In genomic region chr4:101218346-101218745, GRCh38 we compare ENCODE assay signal across 17 cellular contexts.
"Had no signal": no experiment of that assay in that cellular context is flagged by ENCODE, and none has a peak within 500 bp of the region (broad histone marks: within the 10 kb centered on the region; RNA-seq: fewer than 3 reads in every experiment).

No MANE protein-coding gene starts in this region.

- H3K9ac ChIP-seq: SK-N-SH had no signal

- H3K36me3 Mint-ChIP-seq: stimulated activated memory B cell treated with anti-CD40 and anti-IgM and Interleukin-4, amounts not matched to agents 10 μg/mL and 1 μg/mL and 100 μg/mL, for 72 hours had no signal

- H3K27ac ChIP-seq: body of pancreas, right atrium auricular region, spleen had no signal

- H3K4me1 Mint-ChIP-seq: nephron progenitor cell had no signal

- H3K9me3 Mint-ChIP-seq: activated B cell treated with CpG ODN at 0.5 μM for 24 hours; central memory CD8-positive, alpha-beta T cell; nephron progenitor cell; stimulated activated memory B cell treated with anti-CD40 and anti-IgM and Interleukin-4, amounts not matched to agents 10 μg/mL and 1 μg/mL and 100 μg/mL, for 72 hours had no signal

- ATAC-seq: body of pancreas; left lobe of liver; stimulated activated memory B cell treated with anti-CD40 and anti-IgM and Interleukin-4, amounts not matched to agents 10 μg/mL and 1 μg/mL and 100 μg/mL, for 72 hours had no signal

- DNase-seq: activated B cell treated with CpG ODN at 0.5 μM for 24 hours; activated CD4-positive, alpha-beta T cell treated with anti-CD3 and anti-CD28 coated beads, Interleukin-2, amount 50 U/mL, for 1 hour; activated naive CD4-positive, alpha-beta T cell treated with anti-CD3 and anti-CD28 coated beads, Interleukin-2, amount 50 U/mL, for 16 hours; activated T-cell treated with anti-CD3 and anti-CD28 coated beads for 4 hours; body of pancreas; foreskin melanocyte; head of caudate nucleus; nephron progenitor cell; SK-N-SH; spleen; stimulated activated CD4-positive, alpha-beta T cell treated with anti-CD3 and anti-CD28 coated beads, Interleukin-1b, Interleukin-23, amount 100 ng/mL, for 48 hours; T-helper 1 cell had no signal

- H3K36me3 ChIP-seq: right atrium auricular region, spleen, tibial nerve had no signal

- H3K27me3 Mint-ChIP-seq: activated B cell treated with CpG ODN at 0.5 μM for 24 hours; central memory CD8-positive, alpha-beta T cell; stimulated activated memory B cell treated with anti-CD40 and anti-IgM and Interleukin-4, amounts not matched to agents 10 μg/mL and 1 μg/mL and 100 μg/mL, for 72 hours had no signal

- H3K4me3 ChIP-seq: body of pancreas, right atrium auricular region, spleen, tibial nerve had no signal

- H3K4me2 ChIP-seq: SK-N-SH had no signal

- H3K27me3 ChIP-seq: body of pancreas, right atrium auricular region, spleen, tibial nerve had no signal

- H3K4me3 Mint-ChIP-seq: activated B cell treated with CpG ODN at 0.5 μM for 24 hours; central memory CD8-positive, alpha-beta T cell; nephron progenitor cell; stimulated activated memory B cell treated with anti-CD40 and anti-IgM and Interleukin-4, amounts not matched to agents 10 μg/mL and 1 μg/mL and 100 μg/mL, for 72 hours had no signal

- H3K9me3 ChIP-seq: body of pancreas, right atrium auricular region, SK-N-SH, spleen, tibial nerve had no signal
